ENCODE assay signal across 12 cellular contexts in the genomic region with DNA sequence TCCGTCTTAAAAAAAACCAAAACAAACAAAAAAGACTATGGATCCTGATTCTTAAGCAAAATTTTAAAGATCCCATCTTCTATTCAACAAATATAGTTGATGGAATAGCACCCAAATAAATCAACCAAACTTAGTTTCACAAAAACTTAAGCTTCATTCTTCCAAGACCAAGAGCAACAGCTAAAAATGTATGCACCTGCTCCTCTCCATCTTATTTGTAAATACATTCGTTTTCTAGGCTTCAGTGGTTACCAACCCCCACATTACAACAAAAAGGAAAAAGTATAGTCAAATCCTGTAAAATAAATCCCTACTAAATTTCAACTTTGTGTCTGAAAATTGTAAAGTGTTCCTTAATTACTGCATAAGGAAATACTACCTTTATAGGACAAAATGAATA. TPM values are rescaled to one million over a fixed set of nuclear protein-coding genes. Genes with fewer than 3 reads are reported as not detected.
DNase-seq lines count a peak whose midpoint lies in the region; ATAC-seq and TF ChIP-seq lines count a peak whose summit lies in the region.
"Had no signal": no experiment of that assay in that cellular context is flagged by ENCODE, and none has a peak within 500 bp of the region (broad histone marks: within the 10 kb centered on the region; RNA-seq: fewer than 3 reads in every experiment).

No MANE protein-coding gene starts in this region.

- H3K4me1 Mint-ChIP-seq in effector memory CD8-positive, alpha-beta T cell (ENCODE audit: low read depth in 2 of 2), result peaks cover 62 to 81% of the 10 kb centered on the region in 2 donors
- peaks cover 86% of the 10 kb centered on the region for H3K4me1 Mint-ChIP-seq in stimulated activated memory B cell treated with anti-CD40 and anti-IgM and Interleukin-4, amounts not matched to agents 10 μg/mL and 1 μg/mL and 100 μg/mL, for 72 hours

- H3K4me3 Mint-ChIP-seq in effector memory CD8-positive, alpha-beta T cell, result peak overlapping the region; percentile 88 to 96
- H3K4me3 Mint-ChIP-seq in stimulated activated memory B cell treated with anti-CD40 and anti-IgM and Interleukin-4, amounts not matched to agents 10 μg/mL and 1 μg/mL and 100 μg/mL, for 72 hours, result peak overlapping the region; percentile 52

- peak overlapping the region in 1 of 2 experiments; percentile 76; a peak in 2 of 4 replicates for H3K27ac ChIP-seq in SK-N-SH (ENCODE audit: low read depth in 2 of 2, low read length in 1 of 2)
- peak overlapping the region; percentile 90 for H3K27ac ChIP-seq in Panc1 (ENCODE audit: low read length)

- H3K27me3 Mint-ChIP-seq in effector memory CD8-positive, alpha-beta T cell, result no peaks in the 10 kb centered on the region
- no peaks in the 10 kb centered on the region for H3K27me3 Mint-ChIP-seq in stimulated activated memory B cell treated with anti-CD40 and anti-IgM and Interleukin-4, amounts not matched to agents 10 μg/mL and 1 μg/mL and 100 μg/mL, for 72 hours

- H3F3A ChIP-seq in SK-N-SH (replicated peaks; ENCODE audit: insufficient read depth), result peaks cover 48% of the 10 kb centered on the region

- no peak for ATAC-seq in SK-N-SH treated with all-trans-retinoic acid at 6 μM for 48 hours
- ATAC-seq in Panc1, result no peak
- ATAC-seq in effector memory CD8-positive, alpha-beta T cell (replicated peaks), result no peak
- ATAC-seq in stimulated activated memory B cell treated with anti-CD40 and anti-IgM and Interleukin-4, amounts not matched to agents 10 μg/mL and 1 μg/mL and 100 μg/mL, for 72 hours, result no peak
- ATAC-seq: left ventricle myocardium superior had no signal

- H3K9me2 ChIP-seq in SK-N-SH, result no peaks in the 10 kb centered on the region

- H3K27ac Mint-ChIP-seq in effector memory CD8-positive, alpha-beta T cell, result peak overlapping the region; percentile 84 to 88
- H3K27ac Mint-ChIP-seq in stimulated activated memory B cell treated with anti-CD40 and anti-IgM and Interleukin-4, amounts not matched to agents 10 μg/mL and 1 μg/mL and 100 μg/mL, for 72 hours, result peak overlapping the region; percentile 92

- in situ Hi-C loops in Panc1 (cut with HindIII; ENCODE audit: low pct_unique_long_range_greater_than_20kb, low sequenced_read_pairs), result no loop called here

- intact Hi-C loops in Panc1 (cut with micrococcal nuclease; ENCODE audit: unreplicated experiment), result no loop called here

- H3K4me2 ChIP-seq in SK-N-SH, result peak overlapping the region; percentile 73

- no peak for TF ChIP-seq EP300 in SK-N-SH (IDR thresholded peaks at IDR 0.05; ENCODE audit: borderline replicate concordance in 1 of 2, low read depth in 1 of 2, low read length in 1 of 2)

- H3K9me3 Mint-ChIP-seq in effector memory CD8-positive, alpha-beta T cell, result no peaks in the 10 kb centered on the region
- no peaks in the 10 kb centered on the region for H3K9me3 Mint-ChIP-seq in stimulated activated memory B cell treated with anti-CD40 and anti-IgM and Interleukin-4, amounts not matched to agents 10 μg/mL and 1 μg/mL and 100 μg/mL, for 72 hours

- H3K27me3 ChIP-seq in SK-N-SH (ENCODE audit: insufficient read depth) (no peaks in the 10 kb centered on the region), Panc1 (ENCODE audit: control insufficient read depth, insufficient read depth, low read length) (no peaks in the 10 kb centered on the region), H7 (ENCODE audit: control insufficient read depth, insufficient read depth, low read length) (no peaks in the 10 kb centered on the region)
- H3K27me3 ChIP-seq: testis had no signal

- peaks cover 82% of the 10 kb centered on the region for H4K20me1 ChIP-seq in SK-N-SH (ENCODE audit: insufficient read depth)

- H3K4me3 ChIP-seq in SK-N-SH (ENCODE audit: low read depth in 2 of 2, low read length in 1 of 2), result peak overlapping the region in 1 of 2 experiments; percentile 78; a peak in 2 of 4 replicates
- peak overlapping the region; percentile 45 to 62 for H3K4me3 ChIP-seq in Panc1 (ENCODE audit: low read depth in 2 of 2, low read length in 2 of 2)
- H3K4me3 ChIP-seq in H7 (ENCODE audit: insufficient read depth, low read depth, low read length), result no peak overlapping the region
- H3K4me3 ChIP-seq: testis had no signal

- H3K36me3 Mint-ChIP-seq in effector memory CD8-positive, alpha-beta T cell (ENCODE audit: insufficient read depth), result peaks cover 34% of the 10 kb centered on the region
- peaks cover 18% of the 10 kb centered on the region for H3K36me3 Mint-ChIP-seq in stimulated activated memory B cell treated with anti-CD40 and anti-IgM and Interleukin-4, amounts not matched to agents 10 μg/mL and 1 μg/mL and 100 μg/mL, for 72 hours

- no peak for DNase-seq in SK-N-SH
- no peak for DNase-seq in Panc1 (ENCODE audit: low read depth, low spot score)
- DNase-seq in effector memory CD8-positive, alpha-beta T cell, result no peak
- DNase-seq in central memory CD4-positive, alpha-beta T cell, result no peak
- no peak for DNase-seq in GM20000 (ENCODE audit: low spot score)
- no peak for DNase-seq in H7
- DNase-seq: 8988T, left ventricle myocardium superior, NCI-H1092 treated with DMSO at 0.1 percent for 48 hours, testis had no signal

- CTCF ChIA-PET in SK-N-SH (lab: Yijun Ruan, JAX), result interaction anchor here (0.6 to 2.6 kb wide), 3 partner anchors 20 to 316 kb away, joined by 3 to 8 read pairs (median 3); no protein-coding TSS in a partner anchor
- CTCF ChIA-PET in Panc1 (lab: Charles Lee), result no interaction called here

- peaks cover 85% of the 10 kb centered on the region for H3K79me2 ChIP-seq in SK-N-SH (ENCODE audit: insufficient read depth)

- H2AFZ ChIP-seq in SK-N-SH (ENCODE audit: low read depth), result no peak overlapping the region

- WGBS in SK-N-SH (ENCODE audit: low lambda C conversion rate), result 74% methylated on average over 2 of the region's 2 CpGs

- H3K36me3 ChIP-seq in SK-N-SH (replicated peaks in 1 of 2; ENCODE audit: control insufficient read depth in 1 of 2, insufficient read depth in 2 of 2, low read length in 1 of 2), result peaks cover 0 to 14% of the 10 kb centered on the region in 2 experiments
- H3K36me3 ChIP-seq in Panc1 (ENCODE audit: control insufficient read depth, insufficient read depth, low read length), result peaks cover 2% of the 10 kb centered on the region
- no peaks in the 10 kb centered on the region for H3K36me3 ChIP-seq in H7 (replicated peaks; ENCODE audit: control insufficient read depth, insufficient read depth, low read length)

- H3K9me3 ChIP-seq in SK-N-SH, result no peaks in the 10 kb centered on the region
- H3K9me3 ChIP-seq in Panc1 (ENCODE audit: control insufficient read depth, insufficient read depth, low read depth, low read length), result no peaks in the 10 kb centered on the region
- H3K9me3 ChIP-seq: testis had no signal

- POLR2A ChIA-PET in SK-N-SH (lab: Yijun Ruan, JAX) (no interaction called here), Panc1 (lab: Charles Lee) (interaction anchor here (1.0 to 2.3 kb wide), 2 partner anchors 10 to 139 kb away, joined by 5 to 7 read pairs; a partner anchor contains a TSS)

- H3K4me1 ChIP-seq in SK-N-SH (ENCODE audit: control insufficient read depth in 1 of 2, insufficient read depth in 2 of 2, low read depth in 1 of 2, low read length in 1 of 2) (peaks cover 17 to 74% of the 10 kb centered on the region in 2 experiments), Panc1 (ENCODE audit: control insufficient read depth, insufficient read depth, low read length) (peaks cover 67% of the 10 kb centered on the region)

- TF ChIP-seq CTCF in SK-N-SH (IDR thresholded peaks at IDR 0.05), result no peak
- no peak for TF ChIP-seq CTCF in Panc1 (IDR thresholded peaks at IDR 0.05)
- no peak for TF ChIP-seq CTCF in GM20000 (IDR thresholded peaks at IDR 0.05; ENCODE audit: extremely low read depth, missing control alignments)

- no peak for TF ChIP-seq RAD21 in SK-N-SH (IDR thresholded peaks at IDR 0.05; ENCODE audit: low read length)

- no TSS peak for BruUV-seq in Panc1 (replicated peaks; lab: Mats Ljungman, UMichigan)

- peak overlapping the region; percentile 43; the same call in 1 of the 2 replicates for H3K9ac ChIP-seq in SK-N-SH

TF ChIP-seq in SK-N-SH treated with all-trans-retinoic acid at 6 μM for 48 hours, 23 proteins besides CTCF, POLR2A, EP300 and RAD21 (continues in another document):
- no peak for TF ChIP-seq PPARA (CRISPR knock-in tag; IDR thresholded peaks at IDR 0.05; ENCODE audit: borderline replicate concordance)
- TF ChIP-seq BACH2 (CRISPR knock-in tag; IDR thresholded peaks at IDR 0.05; ENCODE audit: borderline replicate concordance), result no peak
- TF ChIP-seq GLIS3 (CRISPR knock-in tag; IDR thresholded peaks at IDR 0.05), result no peak
- TF ChIP-seq, protein P1, sequence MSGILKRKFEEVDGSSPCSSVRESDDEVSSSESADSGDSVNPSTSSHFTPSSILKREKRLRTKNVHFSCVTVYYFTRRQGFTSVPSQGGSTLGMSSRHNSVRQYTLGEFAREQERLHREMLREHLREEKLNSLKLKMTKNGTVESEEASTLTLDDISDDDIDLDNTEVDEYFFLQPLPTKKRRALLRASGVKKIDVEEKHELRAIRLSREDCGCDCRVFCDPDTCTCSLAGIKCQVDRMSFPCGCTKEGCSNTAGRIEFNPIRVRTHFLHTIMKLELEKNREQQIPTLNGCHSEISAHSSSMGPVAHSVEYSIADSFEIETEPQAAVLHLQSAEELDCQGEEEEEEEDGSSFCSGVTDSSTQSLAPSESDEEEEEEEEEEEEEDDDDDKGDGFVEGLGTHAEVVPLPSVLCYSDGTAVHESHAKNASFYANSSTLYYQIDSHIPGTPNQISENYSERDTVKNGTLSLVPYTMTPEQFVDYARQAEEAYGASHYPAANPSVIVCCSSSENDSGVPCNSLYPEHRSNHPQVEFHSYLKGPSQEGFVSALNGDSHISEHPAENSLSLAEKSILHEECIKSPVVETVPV (CRISPR knock-in tag; IDR thresholded peaks at IDR 0.05), result no peak
- TF ChIP-seq, protein P2, sequence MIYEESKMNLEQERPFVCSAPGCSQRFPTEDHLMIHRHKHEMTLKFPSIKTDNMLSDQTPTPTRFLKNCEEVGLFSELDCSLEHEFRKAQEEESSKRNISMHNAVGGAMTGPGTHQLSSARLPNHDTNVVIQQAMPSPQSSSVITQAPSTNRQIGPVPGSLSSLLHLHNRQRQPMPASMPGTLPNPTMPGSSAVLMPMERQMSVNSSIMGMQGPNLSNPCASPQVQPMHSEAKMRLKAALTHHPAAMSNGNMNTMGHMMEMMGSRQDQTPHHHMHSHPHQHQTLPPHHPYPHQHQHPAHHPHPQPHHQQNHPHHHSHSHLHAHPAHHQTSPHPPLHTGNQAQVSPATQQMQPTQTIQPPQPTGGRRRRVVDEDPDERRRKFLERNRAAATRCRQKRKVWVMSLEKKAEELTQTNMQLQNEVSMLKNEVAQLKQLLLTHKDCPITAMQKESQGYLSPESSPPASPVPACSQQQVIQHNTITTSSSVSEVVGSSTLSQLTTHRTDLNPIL (CRISPR knock-in tag; IDR thresholded peaks at IDR 0.05; ENCODE audit: low read depth), result no peak
- no peak for TF ChIP-seq ZNF8 (CRISPR knock-in tag; IDR thresholded peaks at IDR 0.05)
- no peak for TF ChIP-seq SNAI2 (CRISPR knock-in tag; IDR thresholded peaks at IDR 0.05)
- TF ChIP-seq RARB (CRISPR knock-in tag; IDR thresholded peaks at IDR 0.05), result no peak
- no peak for TF ChIP-seq TCF4 (CRISPR knock-in tag; IDR thresholded peaks at IDR 0.05; ENCODE audit: borderline replicate concordance)

RNA-seq across cellular contexts. Expression of a gene that starts 3.9 kb away (rescaled TPM):
- polyA plus RNA-seq in SK-N-SH (2012; rRNA removed), result 41.7 and 46.7 TPM in 2 replicates
- 65.9 and 99.4 TPM in 2 replicates for polyA plus RNA-seq in SK-N-SH (2012; cell fraction: cytosol; rRNA removed)
- 14.6 and 20.7 TPM in 2 replicates for polyA plus RNA-seq in SK-N-SH (2012; cell fraction: nucleus; rRNA removed)
- 559 TPM for total RNA-seq in Panc1 (2021; ENCODE audit: unreplicated experiment)
- polyA plus RNA-seq in Panc1 (2012; ENCODE audit: insufficient read length), result 217 TPM
- 307 and 444 TPM in 2 replicates for total RNA-seq in H7 (2014; rRNA removed; shearing (Covaris generic))
